In genomic region chr1:63575340-63575826, GRCh38 we compare ENCODE assay signal across 8 cellular contexts. TPM values are rescaled to one million over a fixed set of nuclear protein-coding genes. Genes with fewer than 3 reads are reported as not detected.
A peak's percentile ranks its signal among the peaks of the same experiment; 100 is the strongest.
DNase-seq lines count a peak whose midpoint lies in the region; ATAC-seq, FAIRE-seq and TF ChIP-seq lines count a peak whose summit lies in the region.

No MANE protein-coding gene starts in this region.

- ATAC-seq in HG02938 (IDR thresholded peaks at IDR 0.05; ENCODE audit: unreplicated experiment): no peak
- no peak for ATAC-seq in GM19328 (IDR thresholded peaks at IDR 0.05; ENCODE audit: unreplicated experiment)
- no peak for ATAC-seq in GM21367 (IDR thresholded peaks at IDR 0.05; ENCODE audit: unreplicated experiment)

- no peaks in the 10 kb centered on the region for H3K36me3 ChIP-seq in bronchial epithelial cell (ENCODE audit: control insufficient read depth, insufficient read depth, low read length)

- DNase-seq in NCI-H82 (lab: John Stamatoyannopoulos, UW) (peak; percentile 38), NCI-H82 treated with DMSO at 0.1 percent for 48 hours (lab: John Stamatoyannopoulos, UW; ENCODE audit: unreplicated experiment) (no peak), NAMALWA (ENCODE audit: low spot score) (peak; percentile 66), bronchial epithelial cell (ENCODE audit: low read depth) (peak; percentile 41), medulla oblongata (ENCODE audit: extremely low spot score) (peak; percentile 22)

- FAIRE-seq in bronchial epithelial cell (lab: Jason Lieb, UNC): no peak

- H3K27me3 ChIP-seq in bronchial epithelial cell (ENCODE audit: control insufficient read depth, insufficient read depth, low read length): no peaks in the 10 kb centered on the region

- H3K4me3 ChIP-seq in bronchial epithelial cell (ENCODE audit: low read depth, low read length): no peak overlapping the region

- peak; percentile 27 for TF ChIP-seq CTCF in bronchial epithelial cell (IDR thresholded peaks at IDR 0.05; ENCODE audit: insufficient read depth, low read length, severe bottlenecking)

RNA-seq across cellular contexts. Expression of gene PGM1, which starts 17.8 kb away (rescaled TPM):
- 42.4 and 69.2 TPM in 2 replicates for total RNA-seq in bronchial epithelial cell

RNA-seq across cellular contexts. Expression of gene EFCAB7, which starts 52.1 kb away (rescaled TPM):
- total RNA-seq in bronchial epithelial cell: 3.2 and 4.4 TPM in 2 replicates

RNA-seq across cellular contexts. Expression of gene ITGB3BP, which starts 52.4 kb away (rescaled TPM):
- total RNA-seq in bronchial epithelial cell: 7.4 and 16.9 TPM in 2 replicates
